Comparison of ENCODE assay signal across 8 cellular contexts in genomic region chr12:50111693-50112455, GRCh38. TPM values are rescaled to one million over a fixed set of nuclear protein-coding genes. Genes with fewer than 3 reads are reported as not detected.
DNase-seq lines count a peak whose midpoint lies in the region; ATAC-seq and TF ChIP-seq lines count a peak whose summit lies in the region.

COX14 (plus strand) TSS chr12:50112236; CDS start chr12:50120044, 7,808 bp downstream.

- peaks cover 42% of the 10 kb centered on the region for H3K79me2 ChIP-seq in KMS-11 (ENCODE audit: insufficient read depth, low read depth)

- H3K4me3 Mint-ChIP-seq in activated T-cell treated with anti-CD3 and anti-CD28 coated beads, Interleukin-2, amount 50 U/mL, for 72 hours = peak within 1 kb of the TSS; percentile 92 to 98
- peak within 1 kb of the TSS; percentile 95 for H3K4me3 Mint-ChIP-seq in stimulated activated effector memory CD8-positive, alpha-beta T cell treated with anti-CD3 and anti-CD28 coated beads, Interleukin-12 subunit alpha, Interleukin-12 subunit beta, amount 100 ng/mL, for 72 hours

- peaks cover 46% of the 10 kb centered on the region for H3K4me1 Mint-ChIP-seq in activated T-cell treated with anti-CD3 and anti-CD28 coated beads, Interleukin-2, amount 50 U/mL, for 72 hours (ENCODE audit: low read depth)
- H3K4me1 Mint-ChIP-seq in stimulated activated effector memory CD8-positive, alpha-beta T cell treated with anti-CD3 and anti-CD28 coated beads, Interleukin-12 subunit alpha, Interleukin-12 subunit beta, amount 100 ng/mL, for 72 hours = peaks cover 40% of the 10 kb centered on the region

- TF ChIP-seq EP300 in esophagus muscularis mucosa (IDR thresholded peaks at IDR 0.05) = peak; percentile 62

- peak; percentile 72 for ATAC-seq in GM21723 (IDR thresholded peaks at IDR 0.05; ENCODE audit: unreplicated experiment)
- ATAC-seq in activated T-cell treated with anti-CD3 and anti-CD28 coated beads, Interleukin-2, amount 50 U/mL, for 72 hours (replicated peaks in 1 of 2) = peak; percentile 89 to 90
- ATAC-seq in stimulated activated effector memory CD8-positive, alpha-beta T cell treated with anti-CD3 and anti-CD28 coated beads, Interleukin-12 subunit alpha, Interleukin-12 subunit beta, amount 100 ng/mL, for 72 hours = peak; percentile 90

- H3K36me3 Mint-ChIP-seq in activated T-cell treated with anti-CD3 and anti-CD28 coated beads, Interleukin-2, amount 50 U/mL, for 72 hours (ENCODE audit: insufficient read depth in 2 of 2) = peaks cover 6 to 14% of the 10 kb centered on the region in 2 donors
- H3K36me3 Mint-ChIP-seq in stimulated activated effector memory CD8-positive, alpha-beta T cell treated with anti-CD3 and anti-CD28 coated beads, Interleukin-12 subunit alpha, Interleukin-12 subunit beta, amount 100 ng/mL, for 72 hours = peaks cover 39% of the 10 kb centered on the region

- no peaks in the 10 kb centered on the region for H3K9me3 Mint-ChIP-seq in activated T-cell treated with anti-CD3 and anti-CD28 coated beads, Interleukin-2, amount 50 U/mL, for 72 hours
- no peaks in the 10 kb centered on the region for H3K9me3 Mint-ChIP-seq in stimulated activated effector memory CD8-positive, alpha-beta T cell treated with anti-CD3 and anti-CD28 coated beads, Interleukin-12 subunit alpha, Interleukin-12 subunit beta, amount 100 ng/mL, for 72 hours

- peak within 1 kb of the TSS; percentile 88 for H3K27ac Mint-ChIP-seq in activated T-cell treated with anti-CD3 and anti-CD28 coated beads, Interleukin-2, amount 50 U/mL, for 72 hours
- H3K27ac Mint-ChIP-seq in stimulated activated effector memory CD8-positive, alpha-beta T cell treated with anti-CD3 and anti-CD28 coated beads, Interleukin-12 subunit alpha, Interleukin-12 subunit beta, amount 100 ng/mL, for 72 hours = peak within 1 kb of the TSS; percentile 95

- H4K20me1 ChIP-seq in KMS-11 (ENCODE audit: insufficient read depth) = no peaks in the 10 kb centered on the region

- peak within 1 kb of the TSS; percentile 93 for H3K4me2 ChIP-seq in KMS-11

- peak; percentile 95 to 97 for TF ChIP-seq POLR2A in Peyer's patch (IDR thresholded peaks at IDR 0.05)
- peak; percentile 95 for TF ChIP-seq POLR2A in esophagus muscularis mucosa (IDR thresholded peaks at IDR 0.05; ENCODE audit: low read depth)

- no peaks in the 10 kb centered on the region for H3K27me3 Mint-ChIP-seq in activated T-cell treated with anti-CD3 and anti-CD28 coated beads, Interleukin-2, amount 50 U/mL, for 72 hours (ENCODE audit: low read depth)

- DNase-seq in DMS79 (lab: John Stamatoyannopoulos, UW) (peak; percentile 99), Peyer's patch (peak; percentile 99 to 100 (median 99)), esophagus muscularis mucosa (ENCODE audit: extremely low spot score) (peak; percentile 99), myocyte (ENCODE audit: low read depth) (peak; percentile 100)
- DNase-seq in activated T-cell treated with anti-CD3 and anti-CD28 coated beads, Interleukin-2, amount 50 U/mL, for 72 hours = peak; percentile 99
- peak; percentile 99 to 100 for DNase-seq in stimulated activated effector memory CD8-positive, alpha-beta T cell treated with anti-CD3 and anti-CD28 coated beads, Interleukin-12 subunit alpha, Interleukin-12 subunit beta, amount 100 ng/mL, for 72 hours (ENCODE audit: low spot score in 2 of 2)

- H3K36me3 ChIP-seq in KMS-11 (ENCODE audit: insufficient read depth) = no peaks in the 10 kb centered on the region
- peaks cover 0 to 12% (median 0%) of the 10 kb centered on the region in 3 donors for H3K36me3 ChIP-seq in Peyer's patch
- peaks cover 0 to 20% (median 9%) of the 10 kb centered on the region in 4 donors for H3K36me3 ChIP-seq in esophagus muscularis mucosa

- H3K4me1 ChIP-seq in KMS-11 (ENCODE audit: low read depth, poor library complexity, severe bottlenecking) (peaks cover 50% of the 10 kb centered on the region), Peyer's patch (peaks cover 0 to 55% (median 28%) of the 10 kb centered on the region in 4 donors), esophagus muscularis mucosa (peaks cover 50 to 69% (median 57%) of the 10 kb centered on the region in 4 donors)

- no peaks in the 10 kb centered on the region for H3K9me3 ChIP-seq in Peyer's patch
- no peaks in the 10 kb centered on the region for H3K9me3 ChIP-seq in esophagus muscularis mucosa

- H3K27ac ChIP-seq in KMS-11 (peak within 1 kb of the TSS; percentile 92), Peyer's patch (peak within 1 kb of the TSS; percentile 89 to 97 (median 94)), esophagus muscularis mucosa (replicated peaks in 1 of 4) (peak within 1 kb of the TSS; percentile 95 to 98 (median 97))

- 1% methylated on average over 23 of the region's 59 CpGs for WGBS in esophagus muscularis mucosa

- intact Hi-C loops in esophagus muscularis mucosa (cut with DNase I) = loop anchor here (5.0 kb wide), 1 partner anchor 55 kb away; the partner anchor contains the start of gene CERS5

- peak within 1 kb of the TSS; percentile 68; the same call in 1 of the 2 replicates for H3K9ac ChIP-seq in KMS-11

- no peaks in the 10 kb centered on the region for H3K27me3 ChIP-seq in KMS-11 (ENCODE audit: insufficient read depth, low read depth)
- no peaks in the 10 kb centered on the region for H3K27me3 ChIP-seq in Peyer's patch
- no peaks in the 10 kb centered on the region for H3K27me3 ChIP-seq in esophagus muscularis mucosa

- no peak within 1 kb of the TSS for H3K4me3 ChIP-seq in KMS-11 (IDR thresholded peaks at IDR 0.05; ENCODE audit: insufficient read depth, low read depth, low read length)
- H3K4me3 ChIP-seq in Peyer's patch = peak within 1 kb of the TSS; percentile 61 to 89 (median 77)
- peak within 1 kb of the TSS; percentile 82 to 97 (median 85) for H3K4me3 ChIP-seq in esophagus muscularis mucosa

- peak within 1 kb of the TSS; percentile 64 for H2AFZ ChIP-seq in KMS-11 (ENCODE audit: low read depth)

- TF ChIP-seq CTCF in KMS-11 (conservative IDR thresholded peaks at IDR 0.05; ENCODE audit: low read depth, low read length) (peak; percentile 33), Peyer's patch (IDR thresholded peaks at IDR 0.05) (peak; percentile 92 to 95 (median 93)), esophagus muscularis mucosa (IDR thresholded peaks at IDR 0.05) (peak; percentile 85 to 93 (median 87))

RNA-seq across cellular contexts. Expression of gene COX14, which starts in this region (rescaled TPM):
- total RNA-seq in Peyer's patch (100 to 1,000 TPM in 1 of 4 donors, 10 to 100 TPM in 3; 75.3 to 115 (median 86.4) TPM), esophagus muscularis mucosa (100 to 1,000 TPM in 1 of 4 donors, 10 to 100 TPM in 3; 52.8 to 105 (median 87.6) TPM), myocyte (34.4 and 40.8 TPM in 2 replicates)
- total RNA-seq in activated T-cell treated with anti-CD3 and anti-CD28 coated beads, Interleukin-2, amount 50 U/mL, for 72 hours = 10 to 100 TPM; 41.5 to 50.1 TPM
- 114 TPM for polyA plus RNA-seq in myocyte (2012)

Comparison
In these comparisons a context has a peak if more than half of its experiments do, and no peak if none do; other contexts are left out.
1. CTCF ChIP-seq: peak in every context shown above with its lines; median percentile 93 in Peyer's patch; 87 in esophagus muscularis mucosa; 33 in KMS-11.